8 cellular contexts compared by ENCODE assay signal in the genomic region with DNA sequence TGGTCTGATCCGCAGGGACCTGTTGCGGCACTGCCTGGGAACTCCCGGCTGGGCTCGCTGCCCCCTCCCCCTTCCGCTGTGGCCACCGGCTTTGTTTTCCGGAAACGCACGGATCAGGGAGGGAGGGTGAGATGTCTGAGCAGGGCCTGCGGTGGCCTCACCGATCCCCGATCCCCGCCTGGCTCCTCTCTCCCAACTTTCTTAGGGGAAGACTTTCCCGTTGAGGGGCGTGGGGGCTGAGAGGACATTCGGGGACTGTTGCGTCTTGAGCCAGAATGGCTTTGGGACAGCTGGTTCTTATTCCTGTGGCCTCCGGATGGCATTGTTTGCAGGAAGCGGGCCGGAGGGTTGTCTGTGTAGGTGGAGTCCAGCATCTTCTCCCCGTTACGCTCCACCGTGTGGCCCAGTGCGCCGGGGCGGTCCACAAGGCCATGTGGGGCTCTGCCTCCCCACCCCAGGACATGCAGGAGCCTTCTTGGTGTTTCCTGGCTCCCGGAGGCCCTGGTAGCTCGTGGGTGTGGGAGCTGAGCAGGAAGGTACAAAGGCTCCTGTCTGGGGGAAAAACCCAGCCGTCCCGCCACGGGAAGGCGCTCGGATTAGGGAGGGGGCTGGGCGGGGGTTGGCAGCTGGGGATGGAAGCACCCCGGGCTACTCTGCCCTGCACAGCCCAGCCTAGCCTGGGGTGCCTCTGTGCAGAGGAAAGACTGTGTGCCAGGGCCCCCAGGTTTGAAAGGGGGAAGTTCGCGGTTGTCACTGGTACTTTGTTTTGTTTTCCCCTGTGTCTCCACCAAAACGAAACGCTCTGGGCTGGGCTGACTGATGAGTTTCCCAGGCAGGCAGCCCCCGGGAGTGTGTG. TPM values are rescaled to one million over a fixed set of nuclear protein-coding genes. Genes with fewer than 3 reads are reported as not detected.
DNase-seq lines count a peak whose midpoint lies in the region; ATAC-seq and TF ChIP-seq lines count a peak whose summit lies in the region.

No MANE protein-coding gene starts in this region.

- 0 to 6% (median 2%) methylated on average over 9 to 40 of the region's 40 CpGs for WGBS in adrenal gland, 4 donors
- WGBS in heart left ventricle, 4 donors = 3 to 7% (median 5%) methylated on average over 20 to 40 of the region's 40 CpGs
- 1% methylated on average over 37 of the region's 40 CpGs for WGBS in prostate gland

- TF ChIP-seq CTCF in GM06990 (IDR thresholded peaks at IDR 0.05; ENCODE audit: insufficient read depth, low read length, poor library complexity, severe bottlenecking) = no peak
- TF ChIP-seq CTCF in adrenal gland (IDR thresholded peaks at IDR 0.05) = no peak
- TF ChIP-seq CTCF in heart left ventricle (IDR thresholded peaks at IDR 0.05) = no peak
- peak in 1 of 4 experiments; percentile 13 for TF ChIP-seq CTCF in prostate gland (IDR thresholded peaks at IDR 0.05)

- TF ChIP-seq POLR2A in adrenal gland (IDR thresholded peaks at IDR 0.05) (peak in 1 of 2 donors; percentile 48), heart left ventricle (IDR thresholded peaks at IDR 0.05) (no peak), prostate gland (IDR thresholded peaks at IDR 0.05) (peak; percentile 53)

- intact Hi-C loops in adrenal gland (cut with DNase I) = no loop called here
- intact Hi-C loops in heart left ventricle (cut with DNase I) = no loop called here
- intact Hi-C loops in prostate gland (cut with DNase I) = no loop called here

- H3K9me3 ChIP-seq in adrenal gland (replicated peaks in 1 of 3) (no peaks in the 10 kb centered on the region), heart left ventricle (no peaks in the 10 kb centered on the region), prostate gland (no peaks in the 10 kb centered on the region)

- H3K27me3 ChIP-seq in GM06990 (replicated peaks; ENCODE audit: control insufficient read depth, insufficient read depth, low read length) = no peaks in the 10 kb centered on the region
- no peaks in the 10 kb centered on the region for H3K27me3 ChIP-seq in adrenal gland
- no peaks in the 10 kb centered on the region for H3K27me3 ChIP-seq in heart left ventricle
- H3K27me3 ChIP-seq in prostate gland (replicated peaks; ENCODE audit: insufficient read depth) = no peaks in the 10 kb centered on the region

- H3K4me3 ChIP-seq in GM06990 (replicated peaks; ENCODE audit: low read depth, low read length) (peak overlapping the region; percentile 83), adrenal gland (peak overlapping the region; percentile 41 to 95 (median 78)), heart left ventricle (peak overlapping the region; percentile 27 to 96 (median 77)), prostate gland (peak overlapping the region; percentile 65 to 86)
- peak overlapping the region; percentile 87 for H3K4me3 ChIP-seq in Jurkat, Clone E6-1 (ENCODE audit: low read length)

- peak; percentile 24 to 59 (median 36) for ATAC-seq in heart left ventricle
- ATAC-seq in HG03108 (IDR thresholded peaks at IDR 0.05; ENCODE audit: unreplicated experiment) = no peak

- H3K36me3 ChIP-seq in GM06990 (ENCODE audit: control insufficient read depth, insufficient read depth, low read length) = no peaks in the 10 kb centered on the region
- no peaks in the 10 kb centered on the region for H3K36me3 ChIP-seq in adrenal gland (replicated peaks in 1 of 2)
- H3K36me3 ChIP-seq in heart left ventricle = no peaks in the 10 kb centered on the region
- no peaks in the 10 kb centered on the region for H3K36me3 ChIP-seq in prostate gland

- peak overlapping the region; percentile 69 to 98 (median 88) for H3K27ac ChIP-seq in adrenal gland
- H3K27ac ChIP-seq in heart left ventricle = peak overlapping the region; percentile 15 to 100 (median 90)
- H3K27ac ChIP-seq in prostate gland = peak overlapping the region; percentile 87 to 97

- H3K4me1 ChIP-seq in adrenal gland (replicated peaks in 1 of 2) (peaks cover 19 to 40% of the 10 kb centered on the region in 2 donors), heart left ventricle (peaks cover 3 to 52% (median 27%) of the 10 kb centered on the region in 12 donors), prostate gland (replicated peaks) (peaks cover 13% of the 10 kb centered on the region)

- peak; percentile 83 for DNase-seq in GM06990 (ENCODE audit: extremely low read depth, insufficient read length)
- DNase-seq in Jurkat, Clone E6-1 (ENCODE audit: low read depth, low spot score) = peak; percentile 59
- DNase-seq in SW480 (ENCODE audit: low spot score) = peak; percentile 31
- peak; percentile 74 to 88 (median 82) for DNase-seq in adrenal gland
- DNase-seq in heart left ventricle = peak; percentile 71 to 87 (median 82)
- peak; percentile 78 for DNase-seq in prostate gland (ENCODE audit: low spot score)
- peak; percentile 84 for DNase-seq in ureter (ENCODE audit: low spot score)

RNA-seq across cellular contexts. Expression of gene CSNK1G2, which starts 1.3 kb away (rescaled TPM):
- polyA plus RNA-seq in Jurkat, Clone E6-1 (2012; ENCODE audit: insufficient read depth, insufficient read length) = 91.7 TPM
- total RNA-seq in adrenal gland (10 to 100 TPM; 50.7 to 83.4 (median 73.6) TPM), heart left ventricle (10 to 100 TPM; 18.2 to 42.7 (median 24.6) TPM), prostate gland (100 to 1,000 TPM in 1 of 2 donors, 10 to 100 TPM in 1; 56.5 to 107 TPM), ureter (57.2 TPM)
- polyA plus RNA-seq in adrenal gland (100 to 1,000 TPM in 2 of 3 donors, 10 to 100 TPM in 1; 30.0 to 120 (median 100) TPM), heart left ventricle (10 to 100 TPM; 24.3 to 41.7 TPM)

RNA-seq across cellular contexts. Expression of gene ADAT3, which starts 37.1 kb away (rescaled TPM):
- polyA plus RNA-seq in Jurkat, Clone E6-1 (2012; ENCODE audit: insufficient read depth, insufficient read length) = 3.6 TPM
- total RNA-seq in adrenal gland = 10 to 100 TPM in 3 of 8 donors, 1 to 10 TPM in 5; 4.7 to 29.6 (median 9.2) TPM
- polyA plus RNA-seq in adrenal gland = 1 to 10 TPM in 2 of 3 donors, not detected in 1; 8.1 to 8.3 TPM
- 1 to 10 TPM; 1.2 to 5.1 (median 1.9) TPM for total RNA-seq in heart left ventricle
- polyA plus RNA-seq in heart left ventricle = 1 to 10 TPM; 1.6 to 3.1 TPM
- total RNA-seq in prostate gland = 10 to 100 TPM; 17.3 to 25.1 TPM
- total RNA-seq in ureter = 4.1 TPM

RNA-seq across cellular contexts. Expression of gene SCAMP4, which starts 37.1 kb away (rescaled TPM):
- 33.1 TPM for polyA plus RNA-seq in Jurkat, Clone E6-1 (2012; ENCODE audit: insufficient read depth, insufficient read length)
- total RNA-seq in adrenal gland = 100 to 1,000 TPM in 3 of 8 donors, 10 to 100 TPM in 5; 47.8 to 192 (median 84.8) TPM
- 10 to 100 TPM; 13.5 to 43.8 (median 22.7) TPM for polyA plus RNA-seq in adrenal gland
- total RNA-seq in heart left ventricle = 10 to 100 TPM; 13.5 to 38.8 (median 19.1) TPM
- 10 to 100 TPM; 15.4 to 28.3 TPM for polyA plus RNA-seq in heart left ventricle
- 100 to 1,000 TPM; 161 to 248 TPM for total RNA-seq in prostate gland
- total RNA-seq in ureter = 82.3 TPM

RNA-seq across cellular contexts. Expression of gene ABHD17A, which starts 57.0 kb away (rescaled TPM):
- polyA plus RNA-seq in Jurkat, Clone E6-1 (2012; ENCODE audit: insufficient read depth, insufficient read length) = 78.0 TPM
- 100 to 1,000 TPM in 4 of 8 donors, 10 to 100 TPM in 4; 60.1 to 145 (median 99.4) TPM for total RNA-seq in adrenal gland
- 100 to 1,000 TPM in 2 of 3 donors, 1 to 10 TPM in 1; 2.5 to 235 (median 195) TPM for polyA plus RNA-seq in adrenal gland
- 100 to 1,000 TPM in 2 of 9 donors, 10 to 100 TPM in 7; 48.5 to 121 (median 52.0) TPM for total RNA-seq in heart left ventricle
- polyA plus RNA-seq in heart left ventricle = 100 to 1,000 TPM in 1 of 2 donors, 10 to 100 TPM in 1; 64.1 to 116 TPM
- total RNA-seq in prostate gland = 100 to 1,000 TPM; 131 to 146 TPM
- total RNA-seq in ureter = 58.1 TPM

Comparison
In these comparisons a context has a peak if more than half of its experiments do, and no peak if none do; other contexts are left out.
1. DNase-seq: peak in every context shown above with its lines; median percentile 84 in ureter; 83 in GM06990; 82 in adrenal gland; 82 in heart left ventricle; 78 in prostate gland; 59 in Jurkat, Clone E6-1; 31 in SW480.